Comparison of ENCODE assay signal across 1 cellular context in the genomic region with DNA sequence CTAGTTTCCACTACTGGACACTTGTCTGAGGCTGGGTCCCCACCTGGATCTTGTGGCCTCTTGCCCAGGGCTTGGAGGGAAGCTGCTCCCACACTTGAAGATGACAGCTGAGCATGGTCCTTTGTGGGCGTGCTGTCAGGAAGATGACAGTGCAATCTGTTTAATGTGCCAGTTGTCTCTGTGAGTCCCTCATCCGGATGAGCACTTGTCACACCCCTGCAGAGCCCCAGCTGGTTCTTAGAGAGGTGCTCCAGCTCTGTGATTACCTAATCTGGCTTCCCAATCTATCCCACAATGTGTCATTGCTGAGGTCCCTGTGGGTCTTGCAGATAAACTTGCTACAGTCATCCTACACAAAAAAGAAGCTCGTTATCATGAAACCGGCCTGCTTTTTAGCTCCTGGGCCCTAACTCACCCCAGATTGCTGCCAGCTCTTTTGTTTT.
TF ChIP-seq lines count a peak whose summit lies in the region.

No MANE protein-coding gene starts in this region.

TF ChIP-seq in K562, 482 proteins besides CTCF, POLR2A, EP300 and RAD21 (continued from another document and continues in another):
- TF ChIP-seq, protein P1, sequence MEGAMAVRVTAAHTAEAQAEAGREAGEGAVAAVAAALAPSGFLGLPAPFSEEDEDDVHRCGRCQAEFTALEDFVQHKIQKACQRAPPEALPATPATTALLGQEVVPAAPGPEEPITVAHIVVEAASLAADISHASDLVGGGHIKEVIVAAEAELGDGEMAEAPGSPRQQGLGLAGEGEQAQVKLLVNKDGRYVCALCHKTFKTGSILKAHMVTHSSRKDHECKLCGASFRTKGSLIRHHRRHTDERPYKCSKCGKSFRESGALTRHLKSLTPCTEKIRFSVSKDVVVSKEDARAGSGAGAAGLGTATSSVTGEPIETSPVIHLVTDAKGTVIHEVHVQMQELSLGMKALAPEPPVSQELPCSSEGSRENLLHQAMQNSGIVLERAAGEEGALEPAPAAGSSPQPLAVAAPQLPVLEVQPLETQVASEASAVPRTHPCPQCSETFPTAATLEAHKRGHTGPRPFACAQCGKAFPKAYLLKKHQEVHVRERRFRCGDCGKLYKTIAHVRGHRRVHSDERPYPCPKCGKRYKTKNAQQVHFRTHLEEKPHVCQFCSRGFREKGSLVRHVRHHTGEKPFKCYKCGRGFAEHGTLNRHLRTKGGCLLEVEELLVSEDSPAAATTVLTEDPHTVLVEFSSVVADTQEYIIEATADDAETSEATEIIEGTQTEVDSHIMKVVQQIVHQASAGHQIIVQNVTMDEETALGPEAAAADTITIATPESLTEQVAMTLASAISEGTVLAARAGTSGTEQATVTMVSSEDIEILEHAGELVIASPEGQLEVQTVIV (CRISPR knock-in tag; IDR thresholded peaks at IDR 0.05; ENCODE audit: borderline replicate concordance): no peak
- TF ChIP-seq DIDO1 (tag; IDR thresholded peaks at IDR 0.05; ENCODE audit: low read depth) (no peak; the same call in 1 of the 2 replicates), FOXA3 (CRISPR knock-in tag; conservative IDR thresholded peaks at IDR 0.05 in 1 of 2, IDR thresholded peaks at IDR 0.05 in 1 of 2) (peak; percentile 13 to 45; a peak in 2 of 4 replicates), PTBP1 (IDR thresholded peaks at IDR 0.05; ENCODE audit: low read depth, low read length) (no peak), SUPT5H (IDR thresholded peaks at IDR 0.05) (no peak), ZNF224 (CRISPR knock-in tag; IDR thresholded peaks at IDR 0.05) (no peak), STAT5B (CRISPR knock-in tag; IDR thresholded peaks at IDR 0.05) (no peak), HDGF (IDR thresholded peaks at IDR 0.05) (no peak), RBBP5 (IDR thresholded peaks at IDR 0.05; ENCODE audit: borderline replicate concordance, insufficient read depth, low read length, poor library complexity, severe bottlenecking) (no peak), CBX3 (IDR thresholded peaks at IDR 0.05; ENCODE audit: borderline replicate concordance in 1 of 2, low read length in 2 of 2) (peak in 1 of 2 experiments; percentile 83; a peak in 2 of 3 replicates), FOXK2 (conservative IDR thresholded peaks at IDR 0.05 in 1 of 2, IDR thresholded peaks at IDR 0.05 in 1 of 2; ENCODE audit: low read depth in 2 of 2) (peak; percentile 72 to 79; a peak in 3 of 4 replicates), GTF2F1 (IDR thresholded peaks at IDR 0.05; ENCODE audit: low read depth, low read length) (no peak), RFX1 (IDR thresholded peaks at IDR 0.05) (no peak), NR1H2 (CRISPR knock-in tag; IDR thresholded peaks at IDR 0.05) (no peak), ZNF133 (CRISPR knock-in tag; IDR thresholded peaks at IDR 0.05) (no peak), HNRNPL (IDR thresholded peaks at IDR 0.05; ENCODE audit: low read depth, low read length) (no peak), ILK (tag; IDR thresholded peaks at IDR 0.05; ENCODE audit: borderline replicate concordance, low read depth) (no peak), KLF6 (CRISPR knock-in tag; IDR thresholded peaks at IDR 0.05; ENCODE audit: borderline replicate concordance) (peak; percentile 71; the same call in 1 of the 2 replicates), ZNF274 (IDR thresholded peaks at IDR 0.05; ENCODE audit: borderline replicate concordance, low read depth, low read length) (peak; percentile 62; the same call in 1 of the 2 replicates), ARHGAP35 (IDR thresholded peaks at IDR 0.05; ENCODE audit: partially characterized antibody) (no peak), HDAC1 (IDR thresholded peaks at IDR 0.05) (peak in 1 of 2 experiments; percentile 98; a peak in 2 of 4 replicates), ZNF584 (CRISPR knock-in tag; IDR thresholded peaks at IDR 0.05; ENCODE audit: low read depth) (peak; percentile 97), CREBBP (IDR thresholded peaks at IDR 0.05; ENCODE audit: low read depth, low read length) (no peak), ZZZ3 (IDR thresholded peaks at IDR 0.05) (no peak), TAF7 (tag; IDR thresholded peaks at IDR 0.05) (no peak), NR3C1 (CRISPR knock-in tag; IDR thresholded peaks at IDR 0.05) (no peak)
- TF ChIP-seq, protein P2, sequence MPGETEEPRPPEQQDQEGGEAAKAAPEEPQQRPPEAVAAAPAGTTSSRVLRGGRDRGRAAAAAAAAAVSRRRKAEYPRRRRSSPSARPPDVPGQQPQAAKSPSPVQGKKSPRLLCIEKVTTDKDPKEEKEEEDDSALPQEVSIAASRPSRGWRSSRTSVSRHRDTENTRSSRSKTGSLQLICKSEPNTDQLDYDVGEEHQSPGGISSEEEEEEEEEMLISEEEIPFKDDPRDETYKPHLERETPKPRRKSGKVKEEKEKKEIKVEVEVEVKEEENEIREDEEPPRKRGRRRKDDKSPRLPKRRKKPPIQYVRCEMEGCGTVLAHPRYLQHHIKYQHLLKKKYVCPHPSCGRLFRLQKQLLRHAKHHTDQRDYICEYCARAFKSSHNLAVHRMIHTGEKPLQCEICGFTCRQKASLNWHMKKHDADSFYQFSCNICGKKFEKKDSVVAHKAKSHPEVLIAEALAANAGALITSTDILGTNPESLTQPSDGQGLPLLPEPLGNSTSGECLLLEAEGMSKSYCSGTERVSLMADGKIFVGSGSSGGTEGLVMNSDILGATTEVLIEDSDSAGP (CRISPR knock-in tag; IDR thresholded peaks at IDR 0.05): no peak
- TF ChIP-seq, protein P3, sequence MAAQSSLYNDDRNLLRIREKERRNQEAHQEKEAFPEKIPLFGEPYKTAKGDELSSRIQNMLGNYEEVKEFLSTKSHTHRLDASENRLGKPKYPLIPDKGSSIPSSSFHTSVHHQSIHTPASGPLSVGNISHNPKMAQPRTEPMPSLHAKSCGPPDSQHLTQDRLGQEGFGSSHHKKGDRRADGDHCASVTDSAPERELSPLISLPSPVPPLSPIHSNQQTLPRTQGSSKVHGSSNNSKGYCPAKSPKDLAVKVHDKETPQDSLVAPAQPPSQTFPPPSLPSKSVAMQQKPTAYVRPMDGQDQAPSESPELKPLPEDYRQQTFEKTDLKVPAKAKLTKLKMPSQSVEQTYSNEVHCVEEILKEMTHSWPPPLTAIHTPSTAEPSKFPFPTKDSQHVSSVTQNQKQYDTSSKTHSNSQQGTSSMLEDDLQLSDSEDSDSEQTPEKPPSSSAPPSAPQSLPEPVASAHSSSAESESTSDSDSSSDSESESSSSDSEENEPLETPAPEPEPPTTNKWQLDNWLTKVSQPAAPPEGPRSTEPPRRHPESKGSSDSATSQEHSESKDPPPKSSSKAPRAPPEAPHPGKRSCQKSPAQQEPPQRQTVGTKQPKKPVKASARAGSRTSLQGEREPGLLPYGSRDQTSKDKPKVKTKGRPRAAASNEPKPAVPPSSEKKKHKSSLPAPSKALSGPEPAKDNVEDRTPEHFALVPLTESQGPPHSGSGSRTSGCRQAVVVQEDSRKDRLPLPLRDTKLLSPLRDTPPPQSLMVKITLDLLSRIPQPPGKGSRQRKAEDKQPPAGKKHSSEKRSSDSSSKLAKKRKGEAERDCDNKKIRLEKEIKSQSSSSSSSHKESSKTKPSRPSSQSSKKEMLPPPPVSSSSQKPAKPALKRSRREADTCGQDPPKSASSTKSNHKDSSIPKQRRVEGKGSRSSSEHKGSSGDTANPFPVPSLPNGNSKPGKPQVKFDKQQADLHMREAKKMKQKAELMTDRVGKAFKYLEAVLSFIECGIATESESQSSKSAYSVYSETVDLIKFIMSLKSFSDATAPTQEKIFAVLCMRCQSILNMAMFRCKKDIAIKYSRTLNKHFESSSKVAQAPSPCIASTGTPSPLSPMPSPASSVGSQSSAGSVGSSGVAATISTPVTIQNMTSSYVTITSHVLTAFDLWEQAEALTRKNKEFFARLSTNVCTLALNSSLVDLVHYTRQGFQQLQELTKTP (IDR thresholded peaks at IDR 0.05; ENCODE audit: low read depth in 1 of 2, partially characterized antibody in 2 of 2): peak in 1 of 2 experiments; percentile 92
- TF ChIP-seq, protein P4, sequence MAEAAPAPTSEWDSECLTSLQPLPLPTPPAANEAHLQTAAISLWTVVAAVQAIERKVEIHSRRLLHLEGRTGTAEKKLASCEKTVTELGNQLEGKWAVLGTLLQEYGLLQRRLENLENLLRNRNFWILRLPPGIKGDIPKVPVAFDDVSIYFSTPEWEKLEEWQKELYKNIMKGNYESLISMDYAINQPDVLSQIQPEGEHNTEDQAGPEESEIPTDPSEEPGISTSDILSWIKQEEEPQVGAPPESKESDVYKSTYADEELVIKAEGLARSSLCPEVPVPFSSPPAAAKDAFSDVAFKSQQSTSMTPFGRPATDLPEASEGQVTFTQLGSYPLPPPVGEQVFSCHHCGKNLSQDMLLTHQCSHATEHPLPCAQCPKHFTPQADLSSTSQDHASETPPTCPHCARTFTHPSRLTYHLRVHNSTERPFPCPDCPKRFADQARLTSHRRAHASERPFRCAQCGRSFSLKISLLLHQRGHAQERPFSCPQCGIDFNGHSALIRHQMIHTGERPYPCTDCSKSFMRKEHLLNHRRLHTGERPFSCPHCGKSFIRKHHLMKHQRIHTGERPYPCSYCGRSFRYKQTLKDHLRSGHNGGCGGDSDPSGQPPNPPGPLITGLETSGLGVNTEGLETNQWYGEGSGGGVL (CRISPR knock-in tag; IDR thresholded peaks at IDR 0.05): no peak
- TF ChIP-seq, protein P5, sequence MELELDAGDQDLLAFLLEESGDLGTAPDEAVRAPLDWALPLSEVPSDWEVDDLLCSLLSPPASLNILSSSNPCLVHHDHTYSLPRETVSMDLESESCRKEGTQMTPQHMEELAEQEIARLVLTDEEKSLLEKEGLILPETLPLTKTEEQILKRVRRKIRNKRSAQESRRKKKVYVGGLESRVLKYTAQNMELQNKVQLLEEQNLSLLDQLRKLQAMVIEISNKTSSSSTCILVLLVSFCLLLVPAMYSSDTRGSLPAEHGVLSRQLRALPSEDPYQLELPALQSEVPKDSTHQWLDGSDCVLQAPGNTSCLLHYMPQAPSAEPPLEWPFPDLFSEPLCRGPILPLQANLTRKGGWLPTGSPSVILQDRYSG (tag; conservative IDR thresholded peaks at IDR 0.05; ENCODE audit: low read depth): peak; percentile 87
- TF ChIP-seq, protein P6, sequence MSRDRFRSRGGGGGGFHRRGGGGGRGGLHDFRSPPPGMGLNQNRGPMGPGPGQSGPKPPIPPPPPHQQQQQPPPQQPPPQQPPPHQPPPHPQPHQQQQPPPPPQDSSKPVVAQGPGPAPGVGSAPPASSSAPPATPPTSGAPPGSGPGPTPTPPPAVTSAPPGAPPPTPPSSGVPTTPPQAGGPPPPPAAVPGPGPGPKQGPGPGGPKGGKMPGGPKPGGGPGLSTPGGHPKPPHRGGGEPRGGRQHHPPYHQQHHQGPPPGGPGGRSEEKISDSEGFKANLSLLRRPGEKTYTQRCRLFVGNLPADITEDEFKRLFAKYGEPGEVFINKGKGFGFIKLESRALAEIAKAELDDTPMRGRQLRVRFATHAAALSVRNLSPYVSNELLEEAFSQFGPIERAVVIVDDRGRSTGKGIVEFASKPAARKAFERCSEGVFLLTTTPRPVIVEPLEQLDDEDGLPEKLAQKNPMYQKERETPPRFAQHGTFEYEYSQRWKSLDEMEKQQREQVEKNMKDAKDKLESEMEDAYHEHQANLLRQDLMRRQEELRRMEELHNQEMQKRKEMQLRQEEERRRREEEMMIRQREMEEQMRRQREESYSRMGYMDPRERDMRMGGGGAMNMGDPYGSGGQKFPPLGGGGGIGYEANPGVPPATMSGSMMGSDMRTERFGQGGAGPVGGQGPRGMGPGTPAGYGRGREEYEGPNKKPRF (IDR thresholded peaks at IDR 0.05; ENCODE audit: low read depth, low read length): no peak
- TF ChIP-seq, protein P7, sequence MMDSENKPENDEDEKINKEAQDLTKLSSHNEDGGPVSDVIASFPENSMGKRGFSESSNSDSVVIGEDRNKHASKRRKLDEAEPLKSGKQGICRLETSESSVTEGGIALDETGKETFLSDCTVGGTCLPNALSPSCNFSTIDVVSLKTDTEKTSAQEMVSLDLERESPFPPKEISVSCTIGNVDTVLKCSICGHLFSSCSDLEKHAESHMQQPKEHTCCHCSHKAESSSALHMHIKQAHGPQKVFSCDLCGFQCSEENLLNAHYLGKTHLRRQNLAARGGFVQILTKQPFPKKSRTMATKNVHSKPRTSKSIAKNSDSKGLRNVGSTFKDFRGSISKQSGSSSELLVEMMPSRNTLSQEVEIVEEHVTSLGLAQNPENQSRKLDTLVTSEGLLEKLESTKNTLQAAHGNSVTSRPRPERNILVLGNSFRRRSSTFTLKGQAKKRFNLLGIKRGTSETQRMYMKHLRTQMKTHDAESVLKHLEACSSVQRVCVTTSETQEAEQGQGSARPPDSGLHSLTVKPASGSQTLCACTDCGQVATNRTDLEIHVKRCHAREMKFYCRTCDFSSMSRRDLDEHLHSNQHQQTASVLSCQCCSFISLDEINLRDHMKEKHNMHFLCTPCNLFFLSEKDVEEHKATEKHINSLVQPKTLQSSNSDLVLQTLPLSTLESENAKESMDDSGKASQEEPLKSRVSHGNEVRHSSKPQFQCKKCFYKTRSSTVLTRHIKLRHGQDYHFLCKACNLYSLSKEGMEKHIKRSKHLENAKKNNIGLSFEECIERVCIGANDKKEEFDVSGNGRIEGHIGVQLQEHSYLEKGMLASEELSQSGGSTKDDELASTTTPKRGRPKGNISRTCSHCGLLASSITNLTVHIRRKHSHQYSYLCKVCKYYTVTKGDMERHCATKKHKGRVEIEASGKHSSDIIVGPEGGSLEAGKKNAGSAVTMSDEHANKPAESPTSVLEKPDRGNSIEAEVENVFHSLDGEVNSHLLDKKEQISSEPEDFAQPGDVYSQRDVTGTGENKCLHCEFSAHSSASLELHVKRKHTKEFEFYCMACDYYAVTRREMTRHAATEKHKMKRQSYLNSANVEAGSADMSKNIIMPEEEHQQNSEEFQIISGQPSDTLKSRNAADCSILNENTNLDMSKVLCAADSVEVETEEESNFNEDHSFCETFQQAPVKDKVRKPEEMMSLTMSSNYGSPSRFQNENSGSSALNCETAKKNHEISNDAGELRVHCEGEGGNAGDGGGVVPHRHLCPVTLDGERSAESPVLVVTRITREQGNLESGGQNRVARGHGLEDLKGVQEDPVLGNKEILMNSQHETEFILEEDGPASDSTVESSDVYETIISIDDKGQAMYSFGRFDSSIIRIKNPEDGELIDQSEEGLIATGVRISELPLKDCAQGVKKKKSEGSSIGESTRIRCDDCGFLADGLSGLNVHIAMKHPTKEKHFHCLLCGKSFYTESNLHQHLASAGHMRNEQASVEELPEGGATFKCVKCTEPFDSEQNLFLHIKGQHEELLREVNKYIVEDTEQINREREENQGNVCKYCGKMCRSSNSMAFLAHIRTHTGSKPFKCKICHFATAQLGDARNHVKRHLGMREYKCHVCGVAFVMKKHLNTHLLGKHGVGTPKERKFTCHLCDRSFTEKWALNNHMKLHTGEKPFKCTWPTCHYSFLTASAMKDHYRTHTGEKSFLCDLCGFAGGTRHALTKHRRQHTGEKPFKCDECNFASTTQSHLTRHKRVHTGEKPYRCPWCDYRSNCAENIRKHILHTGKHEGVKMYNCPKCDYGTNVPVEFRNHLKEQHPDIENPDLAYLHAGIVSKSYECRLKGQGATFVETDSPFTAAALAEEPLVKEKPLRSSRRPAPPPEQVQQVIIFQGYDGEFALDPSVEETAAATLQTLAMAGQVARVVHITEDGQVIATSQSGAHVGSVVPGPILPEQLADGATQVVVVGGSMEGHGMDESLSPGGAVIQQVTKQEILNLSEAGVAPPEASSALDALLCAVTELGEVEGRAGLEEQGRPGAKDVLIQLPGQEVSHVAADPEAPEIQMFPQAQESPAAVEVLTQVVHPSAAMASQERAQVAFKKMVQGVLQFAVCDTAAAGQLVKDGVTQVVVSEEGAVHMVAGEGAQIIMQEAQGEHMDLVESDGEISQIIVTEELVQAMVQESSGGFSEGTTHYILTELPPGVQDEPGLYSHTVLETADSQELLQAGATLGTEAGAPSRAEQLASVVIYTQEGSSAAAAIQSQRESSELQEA (IDR thresholded peaks at IDR 0.05; ENCODE audit: low read depth): no peak
